Comparison of ENCODE assay signal across 8 cellular contexts in genomic region chr16:84504420-84505248, GRCh38. TPM values are rescaled to one million over a fixed set of nuclear protein-coding genes. Genes with fewer than 3 reads are reported as not detected.
DNase-seq lines count a peak whose midpoint lies in the region; ATAC-seq, FAIRE-seq and TF ChIP-seq lines count a peak whose summit lies in the region.

MEAK7 (minus strand) TSS chr16:84504659; CDS start chr16:84498086, 6,573 bp downstream.

- H3K4me3 ChIP-seq in kidney (ENCODE audit: low read length in 2 of 2), result peak within 1 kb of the TSS; percentile 58 to 80

- intact Hi-C loops in kidney (cut with DNase I), result no loop called here

- no peaks in the 10 kb centered on the region for H3K9me3 ChIP-seq in kidney (ENCODE audit: control insufficient read depth in 1 of 2, low read length in 2 of 2)

- H3K4me1 ChIP-seq in kidney (ENCODE audit: control insufficient read depth in 1 of 2, insufficient read depth in 1 of 2, low read depth in 1 of 2, low read length in 2 of 2), result peaks cover 4 to 13% of the 10 kb centered on the region in 2 donors

- peak; percentile 99 for ATAC-seq in HG02981 (IDR thresholded peaks at IDR 0.05; ENCODE audit: unreplicated experiment)

- DNase-seq in GM18507 (ENCODE audit: extremely low spot score, insufficient read length, low read depth), result peak; percentile 92
- DNase-seq in NCI-H2227 (lab: John Stamatoyannopoulos, UW; ENCODE audit: unreplicated experiment), result peak; percentile 97
- peak; percentile 99 for DNase-seq in activated CD4-positive, CD25-positive, alpha-beta regulatory T cell treated with anti-CD3 and anti-CD28 coated beads, Interleukin-2, amount 50 U/mL, for 72 hours
- DNase-seq in cerebellum (ENCODE audit: low spot score), result peak; percentile 99
- peak; percentile 99 for DNase-seq in kidney
- peak; percentile 99 for DNase-seq in stimulated activated CD4-positive, alpha-beta T cell treated with anti-CD3 and anti-CD28 coated beads, Interleukin-15, amount 100 ng/mL, for 24 hours

- H3K9ac ChIP-seq in kidney (ENCODE audit: low read length in 2 of 2), result peak within 1 kb of the TSS; percentile 37 to 74

- FAIRE-seq in GM18507 (lab: Jason Lieb, UNC) (peak; percentile 95), kidney (lab: Jason Lieb, UNC) (peak; percentile 90)

- TF ChIP-seq CTCF in 22Rv1 (IDR thresholded peaks at IDR 0.05), result peak; percentile 14
- TF ChIP-seq CTCF in kidney (IDR thresholded peaks at IDR 0.05; ENCODE audit: borderline replicate concordance, extremely low read depth, insufficient read depth), result peak; percentile 7

- no peaks in the 10 kb centered on the region for H3K36me3 ChIP-seq in kidney (ENCODE audit: control insufficient read depth in 1 of 2, insufficient read depth in 2 of 2, low read length in 2 of 2)

- H3K27ac ChIP-seq in 22Rv1 (peak within 1 kb of the TSS; percentile 58), kidney (ENCODE audit: low read depth in 2 of 2, low read length in 2 of 2) (peak within 1 kb of the TSS; percentile 39 to 81)

RNA-seq across cellular contexts. Expression of gene MEAK7, which starts in this region (rescaled TPM):
- total RNA-seq in cerebellum (29.7 TPM), kidney (30.6 TPM)
- polyA plus RNA-seq in kidney (ENCODE audit: insufficient read depth, low read depth, low replicate concordance), result 6.3 TPM

Comparison
In these comparisons a context has a peak if more than half of its experiments do, and no peak if none do; other contexts are left out.
1. Peak in every context shown above with its lines: DNase-seq, ATAC-seq, H3K4me3 ChIP-seq and H3K27ac ChIP-seq.